ENCODE assay signal across 8 cellular contexts in genomic region chr17:57861000-57861736, GRCh38. TPM values are rescaled to one million over a fixed set of nuclear protein-coding genes. Genes with fewer than 3 reads are reported as not detected.
A peak's percentile ranks its signal among the peaks of the same experiment; 100 is the strongest.
DNase-seq lines count a peak whose midpoint lies in the region; ATAC-seq and TF ChIP-seq lines count a peak whose summit lies in the region.

No MANE protein-coding gene starts in this region.

- H3K27me3 ChIP-seq in BLaER1 (no peaks in the 10 kb centered on the region; the same call in 1 of the 2 replicates), HCT116 (ENCODE audit: insufficient read depth, low read length) (no peaks in the 10 kb centered on the region)

- H3K36me3 ChIP-seq in BLaER1 = no peaks in the 10 kb centered on the region
- H3K36me3 ChIP-seq in HCT116 (ENCODE audit: control insufficient read depth in 1 of 2, insufficient read depth in 2 of 2, low read length in 2 of 2) = peaks cover 0 to 2% of the 10 kb centered on the region in 2 experiments; a peak in 1 of 4 replicates

- H3K4me3 ChIP-seq in BLaER1 = peak overlapping the region; percentile 64
- H3K4me3 ChIP-seq in HCT116 (replicated peaks in 1 of 2; ENCODE audit: low read depth in 1 of 2, low read length in 2 of 2) = peak overlapping the region; percentile 38 to 51

- H3K4me2 ChIP-seq in BLaER1 (peak overlapping the region; percentile 96), HCT116 (ENCODE audit: low read length) (peak overlapping the region; percentile 86)

- no TSS peak for BruUV-seq in HCT116 (replicated peaks; lab: Mats Ljungman, UMichigan)

- TF ChIP-seq CTCF in HCT116 (IDR thresholded peaks at IDR 0.05 in 2 of 3, conservative IDR thresholded peaks at IDR 0.05 in 1 of 3; ENCODE audit: borderline replicate concordance in 1 of 3, insufficient read depth in 1 of 3, low read depth in 2 of 3, low read length in 2 of 3) (0 out of 6 replicates have a peak, but pooled peaks of 1 of the 3 experiments have one; percentile 5), chondrocyte (IDR thresholded peaks at IDR 0.05) (no peak)

- H3K27ac Mint-ChIP-seq in T-helper 1 cell treated with Interleukin-12 subunit alpha and Interleukin-12 subunit beta and Interleukin-4 antibody, amounts not matched to agents 30 μg/mL and 1 μg/mL, for 36 hours = no peak overlapping the region
- H3K27ac Mint-ChIP-seq in chondrocyte (ENCODE audit: unreplicated experiment) = peak overlapping the region; percentile 29
- no peak overlapping the region for H3K27ac Mint-ChIP-seq in stimulated activated naive CD8-positive, alpha-beta T cell treated with anti-CD3 and anti-CD28 coated beads, Interleukin-15, amount 100 ng/mL, for 72 hours

- H3K36me3 Mint-ChIP-seq in T-helper 1 cell treated with Interleukin-12 subunit alpha and Interleukin-12 subunit beta and Interleukin-4 antibody, amounts not matched to agents 30 μg/mL and 1 μg/mL, for 36 hours (ENCODE audit: low read depth) = no peaks in the 10 kb centered on the region
- peaks cover 13% of the 10 kb centered on the region for H3K36me3 Mint-ChIP-seq in chondrocyte (ENCODE audit: low read depth)

- DNase-seq in HCT116 (ENCODE audit: low read depth, low spot score) (peak; percentile 75), chondrocyte (ENCODE audit: low spot score) (no peak), left colon (peak; percentile 68 to 90), epidermal melanocyte (ENCODE audit: insufficient read length, low spot score) (no peak)
- peak in 1 of 2 donors; percentile 34 for DNase-seq in stimulated activated naive CD8-positive, alpha-beta T cell treated with anti-CD3 and anti-CD28 coated beads, Interleukin-15, amount 100 ng/mL, for 72 hours

- ATAC-seq in HCT116 (peak; percentile 68), left colon (peak; percentile 81), GM19035 (IDR thresholded peaks at IDR 0.05; ENCODE audit: unreplicated experiment) (no peak)
- ATAC-seq in stimulated activated naive CD8-positive, alpha-beta T cell treated with anti-CD3 and anti-CD28 coated beads, Interleukin-15, amount 100 ng/mL, for 72 hours = peak; percentile 69

- H2AFZ ChIP-seq in HCT116 (ENCODE audit: low read depth, low read length, poor library complexity, severe bottlenecking) = no peak overlapping the region

- H3K9me3 ChIP-seq in BLaER1 = no peaks in the 10 kb centered on the region
- no peaks in the 10 kb centered on the region for H3K9me3 ChIP-seq in HCT116 (ENCODE audit: control insufficient read depth in 1 of 2, insufficient read depth in 1 of 2, low read depth in 1 of 2, low read length in 2 of 2)

- H3K9me2 ChIP-seq in HCT116 (ENCODE audit: insufficient read depth) = no peaks in the 10 kb centered on the region

- H4K20me1 ChIP-seq in BLaER1 (no peaks in the 10 kb centered on the region), HCT116 (ENCODE audit: insufficient read depth) (no peaks in the 10 kb centered on the region)

- H3K4me1 Mint-ChIP-seq in T-helper 1 cell treated with Interleukin-12 subunit alpha and Interleukin-12 subunit beta and Interleukin-4 antibody, amounts not matched to agents 30 μg/mL and 1 μg/mL, for 36 hours (ENCODE audit: low read depth) = peaks cover 9% of the 10 kb centered on the region
- H3K4me1 Mint-ChIP-seq in chondrocyte (ENCODE audit: low read depth) = peaks cover 23% of the 10 kb centered on the region
- H3K4me1 Mint-ChIP-seq in stimulated activated naive CD8-positive, alpha-beta T cell treated with anti-CD3 and anti-CD28 coated beads, Interleukin-15, amount 100 ng/mL, for 72 hours = peaks cover 11% of the 10 kb centered on the region

- H3K79me2 ChIP-seq in HCT116 (ENCODE audit: insufficient read depth, low read length) = no peaks in the 10 kb centered on the region

- RAD21 ChIA-PET in HCT116 (lab: Charles Lee; ENCODE audit: low non-redundant PET in 1 of 2, low total read pairs in 2 of 2, uncharacterized antibody in 2 of 2, unreplicated experiment in 2 of 2) = interaction anchor here (0.6 to 2.3 kb wide), 35 partner anchors 8 to 222 kb away, joined by 3 to 18 read pairs (median 4); partner anchors contain the start of genes CUEDC1 (in 2 of the 2), MRPS23 (in 2 of the 2), DYNLL2 (in 1 of the 2) and SRSF1 (in 1 of the 2)

- intact Hi-C loops in HCT116 (cut with micrococcal nuclease) = no loop called here
- intact Hi-C loops in left colon (cut with DNase I, micrococcal nuclease) = loop anchor here in 1 of 2 donors (10.0 kb wide), 1 partner anchor 134 kb away; no protein-coding TSS in a partner anchor

- POLR2A ChIA-PET in HCT116 (lab: Charles Lee) = interaction anchor here (0.6 to 4.2 kb wide), 14 partner anchors 8 to 573 kb away, joined by 3 to 53 read pairs (median 7); partner anchors contain the start of genes MRPS23, SRSF1 and VEZF1

- H3K27ac ChIP-seq in BLaER1 (peak overlapping the region; percentile 80), HCT116 (ENCODE audit: low read depth, low read length) (peak overlapping the region; percentile 79)

- H3K27me3 Mint-ChIP-seq in T-helper 1 cell treated with Interleukin-12 subunit alpha and Interleukin-12 subunit beta and Interleukin-4 antibody, amounts not matched to agents 30 μg/mL and 1 μg/mL, for 36 hours (ENCODE audit: low read depth) = peaks cover 51% of the 10 kb centered on the region
- H3K27me3 Mint-ChIP-seq in chondrocyte (ENCODE audit: low read depth) = no peaks in the 10 kb centered on the region
- peaks cover 52% of the 10 kb centered on the region for H3K27me3 Mint-ChIP-seq in stimulated activated naive CD8-positive, alpha-beta T cell treated with anti-CD3 and anti-CD28 coated beads, Interleukin-15, amount 100 ng/mL, for 72 hours

- no peaks in the 10 kb centered on the region for H3K9me3 Mint-ChIP-seq in T-helper 1 cell treated with Interleukin-12 subunit alpha and Interleukin-12 subunit beta and Interleukin-4 antibody, amounts not matched to agents 30 μg/mL and 1 μg/mL, for 36 hours
- H3K9me3 Mint-ChIP-seq in chondrocyte (ENCODE audit: low read depth) = no peaks in the 10 kb centered on the region
- no peaks in the 10 kb centered on the region for H3K9me3 Mint-ChIP-seq in stimulated activated naive CD8-positive, alpha-beta T cell treated with anti-CD3 and anti-CD28 coated beads, Interleukin-15, amount 100 ng/mL, for 72 hours

- peak overlapping the region; percentile 71 for H3K9ac ChIP-seq in BLaER1
- H3K9ac ChIP-seq in HCT116 (ENCODE audit: low read length) = peak overlapping the region; percentile 59

- TF ChIP-seq POLR2A in HCT116 (IDR thresholded peaks at IDR 0.05; ENCODE audit: borderline replicate concordance, extremely low read depth, insufficient read depth, insufficient read length) = no peak

- no peak for TF ChIP-seq RAD21 in HCT116 (IDR thresholded peaks at IDR 0.05; ENCODE audit: low read depth)

- H3K4me3 Mint-ChIP-seq in T-helper 1 cell treated with Interleukin-12 subunit alpha and Interleukin-12 subunit beta and Interleukin-4 antibody, amounts not matched to agents 30 μg/mL and 1 μg/mL, for 36 hours = peak overlapping the region; percentile 81
- H3K4me3 Mint-ChIP-seq in chondrocyte (ENCODE audit: unreplicated experiment) = peak overlapping the region; percentile 58
- H3K4me3 Mint-ChIP-seq in stimulated activated naive CD8-positive, alpha-beta T cell treated with anti-CD3 and anti-CD28 coated beads, Interleukin-15, amount 100 ng/mL, for 72 hours = peak overlapping the region; percentile 82 to 83

- H3K4me1 ChIP-seq in BLaER1 (peaks cover 83% of the 10 kb centered on the region), HCT116 (ENCODE audit: control insufficient read depth in 1 of 2, insufficient read depth in 2 of 2, low read length in 2 of 2) (peaks cover 54 to 80% of the 10 kb centered on the region in 2 experiments)

- CTCF ChIA-PET in HCT116 (lab: Charles Lee) = interaction anchor here (0.7 to 12.4 kb wide), 18 partner anchors 8 to 312 kb away, joined by 3 to 288 read pairs (median 4); partner anchors contain the start of genes CUEDC1, MRPS23 and VEZF1

TF ChIP-seq in HCT116, 20 proteins besides CTCF, POLR2A, EP300 and RAD21:
- no peak for TF ChIP-seq MAX (IDR thresholded peaks at IDR 0.05)
- TF ChIP-seq TCF7L2 (IDR thresholded peaks at IDR 0.05; ENCODE audit: borderline replicate concordance, extremely low read depth, insufficient read depth, insufficient read length) = peak; percentile 98
- TF ChIP-seq POLR2AphosphoS5 (IDR thresholded peaks at IDR 0.05; ENCODE audit: low read depth, low read length) = peak; percentile 52
- no peak for TF ChIP-seq REST (IDR thresholded peaks at IDR 0.05; ENCODE audit: low read depth)

RNA-seq across cellular contexts. Expression of gene MRPS23, which starts 11.3 kb away (rescaled TPM):
- total RNA-seq in HCT116 (2021; ENCODE audit: unreplicated experiment) (109 TPM), chondrocyte (30.3 to 33.3 TPM (median 33.1 TPM) in 3 replicates), left colon (10 to 100 TPM; 18.0 to 21.3 TPM)
- polyA plus RNA-seq in HCT116 (2012) = 69.5 and 101 TPM in 2 replicates

Comparison
In these comparisons a context has a peak if more than half of its experiments do, and no peak if none do; other contexts are left out.
1. DNase-seq: peak in HCT116 (single experiment) and left colon (2 of 2); none in chondrocyte (single experiment) and epidermal melanocyte (single experiment).
2. Peak in every context shown above with its lines, with median percentiles within 50 percentile points of each other: H3K4me3 Mint-ChIP-seq.